34 cellular contexts compared by ENCODE assay signal in the genomic region with DNA sequence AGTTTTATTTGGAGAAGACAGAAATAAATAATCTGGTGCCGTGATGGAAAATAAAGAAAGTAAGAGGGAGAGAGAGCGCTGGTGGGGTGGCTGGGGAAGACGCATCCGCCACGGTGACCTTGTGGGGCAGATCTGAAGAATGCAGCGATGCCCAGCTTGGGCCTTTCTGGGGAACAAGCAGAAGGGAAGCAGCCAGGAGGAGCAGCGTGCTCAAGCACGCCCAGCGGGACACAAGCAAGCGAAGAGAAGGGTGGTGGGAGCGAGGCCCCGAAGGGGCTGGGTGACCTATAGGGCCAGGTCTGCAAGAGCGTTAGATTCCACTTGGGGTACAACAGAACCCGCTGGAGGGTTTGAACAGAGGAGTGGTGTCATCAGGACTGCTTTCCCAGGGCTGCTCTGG. TPM values are rescaled to one million over a fixed set of nuclear protein-coding genes. Genes with fewer than 3 reads are reported as not detected.
"Had no signal": no experiment of that assay in that cellular context is flagged by ENCODE, and none has a peak within 500 bp of the region (broad histone marks: within the 10 kb centered on the region; RNA-seq: fewer than 3 reads in every experiment).

No MANE protein-coding gene starts in this region.

- H3K36me3 ChIP-seq: left lung, lower lobe of right lung, ovary, prostate gland, stomach, thoracic aorta, tibial artery, upper lobe of right lung, uterus had no signal

- FAIRE-seq: islet of Langerhans, kidney had no signal

- H3K27me3 ChIP-seq: left lung, ovary, tibial artery, upper lobe of right lung, uterus had no signal

- H3K4me1 Mint-ChIP-seq: immature natural killer cell; naive thymus-derived CD4-positive, alpha-beta T cell had no signal

- H3K4me3 ChIP-seq: left lung, lower lobe of right lung, mucosa of descending colon, ovary, prostate gland, skin epidermis, stomach, thoracic aorta, tibial artery, upper lobe of right lung, uterus had no signal

- H3K27ac ChIP-seq: left lung, lower lobe of right lung, ovary, prostate gland, skin epidermis, stomach, thoracic aorta, tibial artery, upper lobe of right lung, uterus had no signal

- ATAC-seq: left colon; left lung; lower lobe of right lung; mucosa of descending colon; naive thymus-derived CD4-positive, alpha-beta T cell; natural killer cell treated with Interleukin-12 subunit alpha and Interleukin-12 subunit beta and Interleukin-15 and Interleukin-18, amount 100 ng/mL, for 72 hours; right cardiac atrium; sciatic nerve; stimulated activated naive B cell treated with anti-CD40 and anti-IgM and Interleukin-4, amounts not matched to agents 10 μg/mL and 1 μg/mL and 100 μg/mL, for 72 hours; stimulated activated naive CD8-positive, alpha-beta T cell treated with anti-CD3 and anti-CD28 coated beads, Interleukin-15, Interleukin-2, amounts not matched to agents 100 U/mL and 50 U/mL, for 24 hours; upper lobe of right lung had no signal

- H3K9me3 ChIP-seq: left lung, lower lobe of right lung, mucosa of descending colon, ovary, prostate gland, stomach, thoracic aorta, tibial artery, upper lobe of right lung, uterus had no signal

- H3K4me1 ChIP-seq: left lung, lower lobe of right lung, prostate gland, tibial artery, upper lobe of right lung, uterus had no signal

- H3K36me3 Mint-ChIP-seq: immature natural killer cell; natural killer cell treated with Interleukin-12 subunit alpha and Interleukin-12 subunit beta and Interleukin-15 and Interleukin-18, amount 100 ng/mL, for 72 hours had no signal

- DNase-seq: head of caudate nucleus; hypothalamus; immature natural killer cell; kidney; left colon; left lung; lower lobe of right lung; mammary epithelial cell; mesenchymal stem cell; midbrain; mucosa of descending colon; naive thymus-derived CD4-positive, alpha-beta T cell; ovary; retina; stimulated activated CD4-positive, alpha-beta T cell treated with anti-CD3 and anti-CD28 coated beads, Interleukin-12 subunit alpha, Interleukin-12 subunit beta, amount 100 ng/mL, for 4 hours; stimulated activated CD4-positive, alpha-beta T cell treated with anti-CD3 and anti-CD28 coated beads, Interleukin-15, amount 100 ng/mL, for 24 hours; stimulated activated CD4-positive, alpha-beta T cell treated with anti-CD3 and anti-CD28 coated beads, Interleukin-2, amount 100 ng/mL, for 24 hours; stimulated activated CD4-positive, alpha-beta T cell treated with anti-CD3 and anti-CD28 coated beads, Interleukin-4, amount 100 ng/mL, for 1 hour; stimulated activated naive B cell treated with anti-CD40 and anti-IgM and Interleukin-4, amounts not matched to agents 10 μg/mL and 1 μg/mL and 100 μg/mL, for 72 hours; stimulated activated naive CD8-positive, alpha-beta T cell treated with anti-CD3 and anti-CD28 coated beads, Interleukin-15, Interleukin-2, amounts not matched to agents 100 U/mL and 50 U/mL, for 24 hours; stomach; tibial artery; trophoblast cell; upper lobe of right lung; uterus had no signal

- H3K27ac Mint-ChIP-seq: naive thymus-derived CD4-positive, alpha-beta T cell; stimulated activated naive B cell treated with anti-CD40 and anti-IgM and Interleukin-4, amounts not matched to agents 10 μg/mL and 1 μg/mL and 100 μg/mL, for 72 hours had no signal

- H3K4me3 Mint-ChIP-seq: immature natural killer cell; naive thymus-derived CD4-positive, alpha-beta T cell; natural killer cell treated with Interleukin-12 subunit alpha and Interleukin-12 subunit beta and Interleukin-15 and Interleukin-18, amount 100 ng/mL, for 72 hours; stimulated activated naive B cell treated with anti-CD40 and anti-IgM and Interleukin-4, amounts not matched to agents 10 μg/mL and 1 μg/mL and 100 μg/mL, for 72 hours had no signal

- H3K9me3 Mint-ChIP-seq: natural killer cell treated with Interleukin-12 subunit alpha and Interleukin-12 subunit beta and Interleukin-15 and Interleukin-18, amount 100 ng/mL, for 72 hours had no signal

RNA-seq across cellular contexts. Expression of gene ENPP6, which starts 12.4 kb away (rescaled TPM):
- total RNA-seq: myocyte had no signal
- polyA plus RNA-seq: naive thymus-derived CD4-positive, alpha-beta T cell; neural cell had no signal
